7 cellular contexts compared by ENCODE assay signal in the genomic region with DNA sequence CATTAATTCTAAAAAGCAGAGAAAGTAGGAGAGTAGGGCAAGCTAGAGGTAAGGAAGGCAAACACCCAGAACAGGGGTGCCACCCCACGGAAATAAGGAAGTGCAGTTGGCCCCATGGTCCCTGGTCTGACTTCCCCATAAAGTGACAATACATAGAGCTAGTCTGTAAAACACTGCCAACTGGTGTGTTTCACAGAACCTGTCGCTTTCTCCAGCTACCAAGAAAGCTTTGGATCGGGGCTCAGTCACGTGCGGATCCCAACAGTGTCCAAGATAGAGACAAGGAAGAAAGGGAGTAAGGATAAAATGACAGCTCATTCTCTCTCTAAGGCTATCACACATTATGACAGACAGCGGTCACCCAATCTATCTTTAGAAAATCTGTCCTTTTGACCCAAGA. TPM values are rescaled to one million over a fixed set of nuclear protein-coding genes. Genes with fewer than 3 reads are reported as not detected.
DNase-seq lines count a peak whose midpoint lies in the region; ATAC-seq and TF ChIP-seq lines count a peak whose summit lies in the region.

No MANE protein-coding gene starts in this region.

- peak overlapping the region; percentile 63 for H3K27ac ChIP-seq in HUES64 (ENCODE audit: low read depth, low read length)
- peak overlapping the region; percentile 94 for H3K27ac ChIP-seq in SK-N-MC
- H3K27ac ChIP-seq in transverse colon = peak overlapping the region; percentile 46 to 73 (median 72)
- no peak overlapping the region for H3K27ac ChIP-seq in GM23248

- peaks cover 36% of the 10 kb centered on the region for H3K4me1 ChIP-seq in HUES64 (ENCODE audit: insufficient read depth, low read length)
- H3K4me1 ChIP-seq in transverse colon = peaks cover 14 to 69% (median 42%) of the 10 kb centered on the region in 4 donors
- H3K4me1 ChIP-seq in GM23248 (ENCODE audit: insufficient read depth) = peaks cover 18% of the 10 kb centered on the region

- H3F3A ChIP-seq in GM23248 (ENCODE audit: insufficient read depth) = peaks cover 29% of the 10 kb centered on the region

- no peaks in the 10 kb centered on the region for H4K20me1 ChIP-seq in GM23248 (ENCODE audit: insufficient read depth)

- in situ Hi-C loops in transverse colon (cut with MboI; ENCODE audit: low pct_ligation_motif_present in 1 of 4, low pct_unique_long_range_greater_than_20kb in 1 of 4, low sequenced_read_pairs in 3 of 4) = no loop called here
- in situ Hi-C loops in GM23248 (cut with MboI) = no loop called here

- H3K36me3 ChIP-seq in HUES64 (ENCODE audit: insufficient read depth, low read length) = no peaks in the 10 kb centered on the region
- H3K36me3 ChIP-seq in SK-N-MC (ENCODE audit: insufficient read depth, low read length) = no peaks in the 10 kb centered on the region
- H3K36me3 ChIP-seq in transverse colon = no peaks in the 10 kb centered on the region
- no peaks in the 10 kb centered on the region for H3K36me3 ChIP-seq in GM23248 (ENCODE audit: low read depth)

- no peak overlapping the region for H3K4me3 ChIP-seq in HUES64 (ENCODE audit: low read length)
- H3K4me3 ChIP-seq in SK-N-MC = no peak overlapping the region
- peak overlapping the region in 1 of 4 donors; percentile 11 for H3K4me3 ChIP-seq in transverse colon
- no peak overlapping the region for H3K4me3 ChIP-seq in GM23248

- no peak for TF ChIP-seq EP300 in transverse colon (IDR thresholded peaks at IDR 0.05; ENCODE audit: low read depth)

- no peaks in the 10 kb centered on the region for H3K79me2 ChIP-seq in GM23248 (ENCODE audit: insufficient read depth)

- ATAC-seq in left lobe of liver = peak; percentile 6
- ATAC-seq in SK-N-SH treated with all-trans-retinoic acid at 6 μM for 48 hours = no peak

- H3K9ac ChIP-seq in HUES64 (ENCODE audit: low read depth, low read length) (peak overlapping the region; percentile 24; the same call in 1 of the 2 replicates), SK-N-MC (ENCODE audit: insufficient read length) (no peak overlapping the region), GM23248 (no peak overlapping the region)

- H3K9me3 ChIP-seq in HUES64 (ENCODE audit: insufficient read depth, low read depth, low read length) = no peaks in the 10 kb centered on the region
- H3K9me3 ChIP-seq in SK-N-MC (ENCODE audit: low read depth, low read length) = no peaks in the 10 kb centered on the region
- no peaks in the 10 kb centered on the region for H3K9me3 ChIP-seq in transverse colon
- H3K9me3 ChIP-seq in GM23248 (ENCODE audit: low read depth) = no peaks in the 10 kb centered on the region

- no peak for TF ChIP-seq CTCF in transverse colon (IDR thresholded peaks at IDR 0.05)

- H2AFZ ChIP-seq in GM23248 = no peak overlapping the region

- no peaks in the 10 kb centered on the region for H3K9me2 ChIP-seq in GM23248 (ENCODE audit: insufficient read depth)

- no peak overlapping the region for H3K4me2 ChIP-seq in GM23248 (ENCODE audit: unreplicated experiment)

- WGBS in HUES64 = 74% methylated on average over 6 of the region's 6 CpGs
- 36 to 37% methylated on average over 2 to 6 of the region's 6 CpGs for WGBS in transverse colon (ENCODE audit: low coverage in 1 of 2), 2 donors
- WGBS in GM23248 (ENCODE audit: low coverage in 1 of 2, low lambda C conversion rate in 2 of 2, missing lambda C conversion rate in 2 of 2), 2 experiments = 94 to 96% methylated on average over 6 of the region's 6 CpGs

- intact Hi-C loops in transverse colon (cut with DNase I; ENCODE audit: low total_unique reads) = no loop called here

- H3K27me3 ChIP-seq in HUES64 (ENCODE audit: insufficient read depth, low read length) (no peaks in the 10 kb centered on the region; the same call in 1 of the 2 replicates), transverse colon (no peaks in the 10 kb centered on the region), GM23248 (replicated peaks; ENCODE audit: insufficient read depth) (no peaks in the 10 kb centered on the region)

- DNase-seq in SK-N-MC (ENCODE audit: low read depth, low spot score) = no peak
- DNase-seq in left lobe of liver (ENCODE audit: low spot score) = no peak
- peak; percentile 36 for DNase-seq in transverse colon
- DNase-seq in NCI-H128 (lab: John Stamatoyannopoulos, UW; ENCODE audit: unreplicated experiment) = no peak
- no peak for DNase-seq in GM23248

- no peak for TF ChIP-seq POLR2A in transverse colon (IDR thresholded peaks at IDR 0.05)

TF ChIP-seq in SK-N-SH treated with all-trans-retinoic acid at 6 μM for 48 hours, 23 proteins besides CTCF, POLR2A, EP300 and RAD21 (continues in another document):
- TF ChIP-seq ISL1 (CRISPR knock-in tag; IDR thresholded peaks at IDR 0.05) = no peak
- TF ChIP-seq TOX (CRISPR knock-in tag; IDR thresholded peaks at IDR 0.05; ENCODE audit: borderline replicate concordance) = no peak
- TF ChIP-seq, protein P1, sequence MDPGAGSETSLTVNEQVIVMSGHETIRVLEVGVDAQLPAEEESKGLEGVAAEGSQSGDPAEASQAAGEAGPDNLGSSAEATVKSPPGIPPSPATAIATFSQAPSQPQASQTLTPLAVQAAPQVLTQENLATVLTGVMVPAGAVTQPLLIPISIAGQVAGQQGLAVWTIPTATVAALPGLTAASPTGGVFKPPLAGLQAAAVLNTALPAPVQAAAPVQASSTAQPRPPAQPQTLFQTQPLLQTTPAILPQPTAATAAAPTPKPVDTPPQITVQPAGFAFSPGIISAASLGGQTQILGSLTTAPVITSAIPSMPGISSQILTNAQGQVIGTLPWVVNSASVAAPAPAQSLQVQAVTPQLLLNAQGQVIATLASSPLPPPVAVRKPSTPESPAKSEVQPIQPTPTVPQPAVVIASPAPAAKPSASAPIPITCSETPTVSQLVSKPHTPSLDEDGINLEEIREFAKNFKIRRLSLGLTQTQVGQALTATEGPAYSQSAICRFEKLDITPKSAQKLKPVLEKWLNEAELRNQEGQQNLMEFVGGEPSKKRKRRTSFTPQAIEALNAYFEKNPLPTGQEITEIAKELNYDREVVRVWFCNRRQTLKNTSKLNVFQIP (CRISPR knock-in tag; IDR thresholded peaks at IDR 0.05; ENCODE audit: borderline replicate concordance, low read depth) = no peak
- no peak for TF ChIP-seq ZC3H10 (CRISPR knock-in tag; IDR thresholded peaks at IDR 0.05)
- no peak for TF ChIP-seq ZNF565 (CRISPR knock-in tag; conservative IDR thresholded peaks at IDR 0.05; ENCODE audit: low read depth)
- TF ChIP-seq ESRRG (CRISPR knock-in tag; IDR thresholded peaks at IDR 0.05) = no peak
- TF ChIP-seq SNAI2 (CRISPR knock-in tag; IDR thresholded peaks at IDR 0.05) = no peak
- no peak for TF ChIP-seq ZNF8 (CRISPR knock-in tag; IDR thresholded peaks at IDR 0.05)
- no peak for TF ChIP-seq PPARA (CRISPR knock-in tag; IDR thresholded peaks at IDR 0.05; ENCODE audit: borderline replicate concordance)
- TF ChIP-seq OSR1 (CRISPR knock-in tag; IDR thresholded peaks at IDR 0.05) = no peak
- TF ChIP-seq TCF4 (CRISPR knock-in tag; IDR thresholded peaks at IDR 0.05; ENCODE audit: borderline replicate concordance) = no peak
- TF ChIP-seq GLIS3 (CRISPR knock-in tag; IDR thresholded peaks at IDR 0.05) = no peak
- TF ChIP-seq RARB (CRISPR knock-in tag; IDR thresholded peaks at IDR 0.05) = no peak
- no peak for TF ChIP-seq ZFP30 (CRISPR knock-in tag; IDR thresholded peaks at IDR 0.05)
- TF ChIP-seq CSDC2 (CRISPR knock-in tag; IDR thresholded peaks at IDR 0.05) = no peak
- TF ChIP-seq, protein P2, sequence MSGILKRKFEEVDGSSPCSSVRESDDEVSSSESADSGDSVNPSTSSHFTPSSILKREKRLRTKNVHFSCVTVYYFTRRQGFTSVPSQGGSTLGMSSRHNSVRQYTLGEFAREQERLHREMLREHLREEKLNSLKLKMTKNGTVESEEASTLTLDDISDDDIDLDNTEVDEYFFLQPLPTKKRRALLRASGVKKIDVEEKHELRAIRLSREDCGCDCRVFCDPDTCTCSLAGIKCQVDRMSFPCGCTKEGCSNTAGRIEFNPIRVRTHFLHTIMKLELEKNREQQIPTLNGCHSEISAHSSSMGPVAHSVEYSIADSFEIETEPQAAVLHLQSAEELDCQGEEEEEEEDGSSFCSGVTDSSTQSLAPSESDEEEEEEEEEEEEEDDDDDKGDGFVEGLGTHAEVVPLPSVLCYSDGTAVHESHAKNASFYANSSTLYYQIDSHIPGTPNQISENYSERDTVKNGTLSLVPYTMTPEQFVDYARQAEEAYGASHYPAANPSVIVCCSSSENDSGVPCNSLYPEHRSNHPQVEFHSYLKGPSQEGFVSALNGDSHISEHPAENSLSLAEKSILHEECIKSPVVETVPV (CRISPR knock-in tag; IDR thresholded peaks at IDR 0.05) = no peak
- no peak for TF ChIP-seq ZFP3 (CRISPR knock-in tag; IDR thresholded peaks at IDR 0.05)
- TF ChIP-seq, protein P3, sequence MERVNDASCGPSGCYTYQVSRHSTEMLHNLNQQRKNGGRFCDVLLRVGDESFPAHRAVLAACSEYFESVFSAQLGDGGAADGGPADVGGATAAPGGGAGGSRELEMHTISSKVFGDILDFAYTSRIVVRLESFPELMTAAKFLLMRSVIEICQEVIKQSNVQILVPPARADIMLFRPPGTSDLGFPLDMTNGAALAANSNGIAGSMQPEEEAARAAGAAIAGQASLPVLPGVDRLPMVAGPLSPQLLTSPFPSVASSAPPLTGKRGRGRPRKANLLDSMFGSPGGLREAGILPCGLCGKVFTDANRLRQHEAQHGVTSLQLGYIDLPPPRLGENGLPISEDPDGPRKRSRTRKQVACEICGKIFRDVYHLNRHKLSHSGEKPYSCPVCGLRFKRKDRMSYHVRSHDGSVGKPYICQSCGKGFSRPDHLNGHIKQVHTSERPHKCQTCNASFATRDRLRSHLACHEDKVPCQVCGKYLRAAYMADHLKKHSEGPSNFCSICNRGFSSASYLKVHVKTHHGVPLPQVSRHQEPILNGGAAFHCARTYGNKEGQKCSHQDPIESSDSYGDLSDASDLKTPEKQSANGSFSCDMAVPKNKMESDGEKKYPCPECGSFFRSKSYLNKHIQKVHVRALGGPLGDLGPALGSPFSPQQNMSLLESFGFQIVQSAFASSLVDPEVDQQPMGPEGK (CRISPR knock-in tag; IDR thresholded peaks at IDR 0.05; ENCODE audit: borderline replicate concordance) = no peak

RNA-seq across cellular contexts. Expression of a gene that starts 36.4 kb away (rescaled TPM):
- polyA plus RNA-seq in HUES64 (2013, experiment 1 of 2) = 9.0 TPM
- polyA plus RNA-seq in HUES64 (2013, experiment 2 of 2) = 8.5 TPM
- total RNA-seq in left lobe of liver (23.7 TPM), transverse colon (100 to 1,000 TPM in 1 of 4 donors, 10 to 100 TPM in 3; 26.5 to 232 (median 88.4) TPM)
- total RNA-seq in GM23248 (2014; rRNA removed; shearing (Covaris generic)) = 2.6 and 3.4 TPM in 2 replicates
- polyA plus RNA-seq in GM23248 (2016; fragmentation: Nextera tagmentation; extraction: Ambion mirVana) = 2.3 and 2.5 TPM in 2 replicates
